15 cellular contexts compared by ENCODE assay signal in the genomic region with DNA sequence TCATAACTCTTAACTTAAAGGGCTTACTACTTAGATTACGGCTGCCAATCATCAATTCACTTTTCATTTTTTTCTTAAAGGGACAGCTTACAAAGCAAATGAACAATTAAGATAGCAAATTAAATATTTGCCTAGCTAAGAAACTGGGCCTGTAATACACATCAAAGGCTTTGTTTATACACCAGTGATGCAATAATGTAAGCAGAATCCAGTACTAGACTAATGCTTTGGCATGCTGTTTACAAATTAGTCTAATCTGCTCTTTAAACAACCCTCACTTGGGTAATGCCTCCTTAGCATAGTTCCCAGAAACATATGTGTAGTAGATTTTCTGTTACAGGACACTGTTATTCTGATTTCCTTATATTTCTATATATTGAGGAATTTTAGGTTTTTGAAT.
DNase-seq lines count a peak whose midpoint lies in the region; TF ChIP-seq lines count a peak whose summit lies in the region.
"Had no signal": no experiment of that assay in that cellular context is flagged by ENCODE, and none has a peak within 500 bp of the region (broad histone marks: within the 10 kb centered on the region; RNA-seq: fewer than 3 reads in every experiment).

No MANE protein-coding gene starts in this region.

- no peak for TF ChIP-seq CTCF in fibroblast of villous mesenchyme (IDR thresholded peaks at IDR 0.05; ENCODE audit: insufficient read depth, low read depth, low read length)
- no peak for TF ChIP-seq CTCF in retinal pigment epithelial cell (conservative IDR thresholded peaks at IDR 0.05; ENCODE audit: low read depth, low read length)
- TF ChIP-seq CTCF in uterus (IDR thresholded peaks at IDR 0.05) = no peak
- no peak for TF ChIP-seq CTCF in testis (IDR thresholded peaks at IDR 0.05)

- TF ChIP-seq POLR2A in uterus (IDR thresholded peaks at IDR 0.05) (no peak), testis (IDR thresholded peaks at IDR 0.05) (no peak)

- WGBS in testis, 2 donors = 87 to 92% methylated on average over 1 of the region's 1 CpG

- DNase-seq in HCEC 1CT (peak; percentile 13), amniotic epithelial cell (ENCODE audit: low read depth) (peak; percentile 60), fibroblast of villous mesenchyme (ENCODE audit: low read depth) (peak; percentile 88), retinal pigment epithelial cell (ENCODE audit: low read depth) (peak; percentile 2), uterus (no peak), cardiac septum (ENCODE audit: low spot score) (no peak), testis (no peak)
- no peak for DNase-seq in activated CD8-positive, alpha-beta memory T cell treated with anti-CD3 and anti-CD28 coated beads for 24 hours
- DNase-seq: CD8-positive, alpha-beta memory T cell; DMS 273 treated with DMSO at 0.1 percent for 48 hours; Kasumi-1; NCI-H146; NCI-H2227 treated with DMSO at 0.1 percent for 48 hours; SIG-M5 had no signal

- intact Hi-C loops in uterus (cut with DNase I; ENCODE audit: low total_unique reads) (no loop called here), cardiac septum (cut with DNase I) (no loop called here), testis (cut with DNase I; ENCODE audit: low total_unique reads) (no loop called here)

- H3K9me3 ChIP-seq in uterus (peaks cover 0 to 6% of the 10 kb centered on the region in 2 donors), testis (no peaks in the 10 kb centered on the region)
- H3K9me3 ChIP-seq: BLaER1 had no signal

- no peaks in the 10 kb centered on the region for H3K4me1 ChIP-seq in uterus
- no peaks in the 10 kb centered on the region for H3K4me1 ChIP-seq in testis
- H3K4me1 ChIP-seq: BLaER1 had no signal

- H3K27me3 ChIP-seq in uterus = no peaks in the 10 kb centered on the region
- no peaks in the 10 kb centered on the region for H3K27me3 ChIP-seq in testis
- H3K27me3 ChIP-seq: BLaER1 had no signal

- no peak overlapping the region for H3K27ac ChIP-seq in uterus
- H3K27ac ChIP-seq in testis = no peak overlapping the region
- H3K27ac ChIP-seq: BLaER1 had no signal

- H3K36me3 ChIP-seq in uterus (peaks cover 0 to 2% of the 10 kb centered on the region in 2 donors), testis (ENCODE audit: low read depth, missing control alignments) (no peaks in the 10 kb centered on the region)
- H3K36me3 ChIP-seq: BLaER1 had no signal

- H3K4me3 ChIP-seq in fibroblast of villous mesenchyme (ENCODE audit: low read depth, low read length) (no peak overlapping the region), retinal pigment epithelial cell (ENCODE audit: low read length) (no peak overlapping the region), uterus (no peak overlapping the region), testis (no peak overlapping the region)
- H3K4me3 ChIP-seq: BLaER1 had no signal

Comparison
In these comparisons a context has a peak if more than half of its experiments do, and no peak if none do; other contexts are left out.
1. DNase-seq: peak in HCEC 1CT (single experiment), amniotic epithelial cell (single experiment), fibroblast of villous mesenchyme (single experiment) and retinal pigment epithelial cell (single experiment); none in activated CD8-positive, alpha-beta memory T cell treated with anti-CD3 and anti-CD28 coated beads for 24 hours (single experiment), uterus (0 of 2), cardiac septum (single experiment) and testis (single experiment).